In the genomic region with DNA sequence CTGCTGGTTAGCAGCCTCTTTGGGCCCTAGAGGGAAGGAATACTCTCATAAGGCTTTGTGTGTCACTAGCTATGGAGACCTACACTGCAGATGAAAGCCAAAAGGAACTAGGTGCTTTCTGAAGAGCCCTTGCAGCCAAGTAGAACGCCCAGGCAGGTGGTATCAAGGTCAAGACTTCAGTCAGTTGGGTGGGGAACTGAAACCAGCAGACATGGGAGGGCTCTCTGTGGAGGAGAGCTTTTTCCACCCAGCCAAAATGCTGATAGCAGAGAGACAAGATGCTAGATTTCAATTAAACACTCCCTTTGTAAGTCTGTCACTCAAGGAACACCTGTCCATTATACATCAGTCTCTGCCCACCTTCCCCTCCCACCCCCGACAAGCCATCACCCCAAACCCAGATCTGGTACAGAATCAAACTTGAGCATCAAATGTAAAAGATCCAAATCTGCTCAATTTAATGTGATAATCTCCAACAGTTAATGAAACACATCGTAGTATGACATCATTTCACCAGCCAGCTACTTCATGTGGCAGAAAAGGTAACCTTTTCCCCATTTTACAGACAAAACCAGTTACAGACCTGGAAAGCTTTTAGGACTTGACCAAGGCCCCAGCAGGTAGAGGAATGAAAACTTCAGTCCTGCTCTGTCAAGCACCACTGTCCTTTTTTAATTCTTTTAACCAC, we compare ENCODE assay signal across 2 cellular contexts.
TF ChIP-seq lines count a peak whose summit lies in the region.

No MANE protein-coding gene starts in this region.

TF ChIP-seq in HEK293, 187 proteins besides CTCF, POLR2A, EP300 and RAD21 (continued from another document):
- TF ChIP-seq ATF2 (tag by site-specific recombination; IDR thresholded peaks at IDR 0.05; ENCODE audit: low read depth) (peak; percentile 28; the same call in 1 of the 2 replicates), ZNF146 (tag by site-specific recombination; IDR thresholded peaks at IDR 0.05) (no peak), ZBTB1 (tag by site-specific recombination; IDR thresholded peaks at IDR 0.05) (no peak)

TF ChIP-seq in GM23338, 12 proteins besides CTCF, POLR2A, EP300 and RAD21 (continued from another document):
- TF ChIP-seq, protein P1, sequence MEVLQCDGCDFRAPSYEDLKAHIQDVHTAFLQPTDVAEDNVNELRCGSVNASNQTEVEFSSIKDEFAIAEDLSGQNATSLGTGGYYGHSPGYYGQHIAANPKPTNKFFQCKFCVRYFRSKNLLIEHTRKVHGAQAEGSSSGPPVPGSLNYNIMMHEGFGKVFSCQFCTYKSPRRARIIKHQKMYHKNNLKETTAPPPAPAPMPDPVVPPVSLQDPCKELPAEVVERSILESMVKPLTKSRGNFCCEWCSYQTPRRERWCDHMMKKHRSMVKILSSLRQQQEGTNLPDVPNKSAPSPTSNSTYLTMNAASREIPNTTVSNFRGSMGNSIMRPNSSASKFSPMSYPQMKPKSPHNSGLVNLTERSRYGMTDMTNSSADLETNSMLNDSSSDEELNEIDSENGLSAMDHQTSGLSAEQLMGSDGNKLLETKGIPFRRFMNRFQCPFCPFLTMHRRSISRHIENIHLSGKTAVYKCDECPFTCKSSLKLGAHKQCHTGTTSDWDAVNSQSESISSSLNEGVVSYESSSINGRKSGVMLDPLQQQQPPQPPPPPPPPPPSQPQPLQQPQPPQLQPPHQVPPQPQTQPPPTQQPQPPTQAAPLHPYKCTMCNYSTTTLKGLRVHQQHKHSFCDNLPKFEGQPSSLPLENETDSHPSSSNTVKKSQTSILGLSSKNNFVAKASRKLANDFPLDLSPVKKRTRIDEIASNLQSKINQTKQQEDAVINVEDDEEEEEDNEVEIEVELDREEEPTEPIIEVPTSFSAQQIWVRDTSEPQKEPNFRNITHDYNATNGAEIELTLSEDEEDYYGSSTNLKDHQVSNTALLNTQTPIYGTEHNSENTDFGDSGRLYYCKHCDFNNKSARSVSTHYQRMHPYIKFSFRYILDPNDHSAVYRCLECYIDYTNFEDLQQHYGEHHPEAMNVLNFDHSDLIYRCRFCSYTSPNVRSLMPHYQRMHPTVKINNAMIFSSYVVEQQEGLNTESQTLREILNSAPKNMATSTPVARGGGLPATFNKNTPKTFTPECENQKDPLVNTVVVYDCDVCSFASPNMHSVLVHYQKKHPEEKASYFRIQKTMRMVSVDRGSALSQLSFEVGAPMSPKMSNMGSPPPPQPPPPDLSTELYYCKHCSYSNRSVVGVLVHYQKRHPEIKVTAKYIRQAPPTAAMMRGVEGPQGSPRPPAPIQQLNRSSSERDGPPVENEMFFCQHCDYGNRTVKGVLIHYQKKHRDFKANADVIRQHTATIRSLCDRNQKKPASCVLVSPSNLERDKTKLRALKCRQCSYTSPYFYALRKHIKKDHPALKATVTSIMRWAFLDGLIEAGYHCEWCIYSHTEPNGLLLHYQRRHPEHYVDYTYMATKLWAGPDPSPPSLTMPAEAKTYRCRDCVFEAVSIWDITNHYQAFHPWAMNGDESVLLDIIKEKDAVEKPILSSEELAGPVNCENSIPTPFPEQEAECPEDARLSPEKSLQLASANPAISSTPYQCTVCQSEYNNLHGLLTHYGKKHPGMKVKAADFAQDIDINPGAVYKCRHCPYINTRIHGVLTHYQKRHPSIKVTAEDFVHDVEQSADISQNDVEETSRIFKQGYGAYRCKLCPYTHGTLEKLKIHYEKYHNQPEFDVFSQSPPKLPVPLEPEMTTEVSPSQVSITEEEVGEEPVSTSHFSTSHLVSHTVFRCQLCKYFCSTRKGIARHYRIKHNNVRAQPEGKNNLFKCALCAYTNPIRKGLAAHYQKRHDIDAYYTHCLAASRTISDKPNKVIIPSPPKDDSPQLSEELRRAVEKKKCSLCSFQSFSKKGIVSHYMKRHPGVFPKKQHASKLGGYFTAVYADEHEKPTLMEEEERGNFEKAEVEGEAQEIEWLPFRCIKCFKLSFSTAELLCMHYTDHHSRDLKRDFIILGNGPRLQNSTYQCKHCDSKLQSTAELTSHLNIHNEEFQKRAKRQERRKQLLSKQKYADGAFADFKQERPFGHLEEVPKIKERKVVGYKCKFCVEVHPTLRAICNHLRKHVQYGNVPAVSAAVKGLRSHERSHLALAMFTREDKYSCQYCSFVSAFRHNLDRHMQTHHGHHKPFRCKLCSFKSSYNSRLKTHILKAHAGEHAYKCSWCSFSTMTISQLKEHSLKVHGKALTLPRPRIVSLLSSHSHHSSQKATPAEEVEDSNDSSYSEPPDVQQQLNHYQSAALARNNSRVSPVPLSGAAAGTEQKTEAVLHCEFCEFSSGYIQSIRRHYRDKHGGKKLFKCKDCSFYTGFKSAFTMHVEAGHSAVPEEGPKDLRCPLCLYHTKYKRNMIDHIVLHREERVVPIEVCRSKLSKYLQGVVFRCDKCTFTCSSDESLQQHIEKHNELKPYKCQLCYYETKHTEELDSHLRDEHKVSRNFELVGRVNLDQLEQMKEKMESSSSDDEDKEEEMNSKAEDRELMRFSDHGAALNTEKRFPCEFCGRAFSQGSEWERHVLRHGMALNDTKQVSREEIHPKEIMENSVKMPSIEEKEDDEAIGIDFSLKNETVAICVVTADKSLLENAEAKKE (CRISPR knock-in tag; IDR thresholded peaks at IDR 0.05) = no peak
- TF ChIP-seq ZNF331 (CRISPR knock-in tag; IDR thresholded peaks at IDR 0.05; ENCODE audit: low read depth) (no peak), JUNB (IDR thresholded peaks at IDR 0.05; ENCODE audit: unreplicated experiment) (no peak), REST (IDR thresholded peaks at IDR 0.05; ENCODE audit: unreplicated experiment) (no peak), POLR2AphosphoS5 (IDR thresholded peaks at IDR 0.05; ENCODE audit: low read depth) (no peak), ETS1 (IDR thresholded peaks at IDR 0.05) (no peak), ZNF114 (CRISPR knock-in tag; IDR thresholded peaks at IDR 0.05) (no peak), CREB1 (CRISPR knock-in tag; IDR thresholded peaks at IDR 0.05; ENCODE audit: low read depth) (no peak)
